ENCODE assay signal across 10 cellular contexts in the genomic region with DNA sequence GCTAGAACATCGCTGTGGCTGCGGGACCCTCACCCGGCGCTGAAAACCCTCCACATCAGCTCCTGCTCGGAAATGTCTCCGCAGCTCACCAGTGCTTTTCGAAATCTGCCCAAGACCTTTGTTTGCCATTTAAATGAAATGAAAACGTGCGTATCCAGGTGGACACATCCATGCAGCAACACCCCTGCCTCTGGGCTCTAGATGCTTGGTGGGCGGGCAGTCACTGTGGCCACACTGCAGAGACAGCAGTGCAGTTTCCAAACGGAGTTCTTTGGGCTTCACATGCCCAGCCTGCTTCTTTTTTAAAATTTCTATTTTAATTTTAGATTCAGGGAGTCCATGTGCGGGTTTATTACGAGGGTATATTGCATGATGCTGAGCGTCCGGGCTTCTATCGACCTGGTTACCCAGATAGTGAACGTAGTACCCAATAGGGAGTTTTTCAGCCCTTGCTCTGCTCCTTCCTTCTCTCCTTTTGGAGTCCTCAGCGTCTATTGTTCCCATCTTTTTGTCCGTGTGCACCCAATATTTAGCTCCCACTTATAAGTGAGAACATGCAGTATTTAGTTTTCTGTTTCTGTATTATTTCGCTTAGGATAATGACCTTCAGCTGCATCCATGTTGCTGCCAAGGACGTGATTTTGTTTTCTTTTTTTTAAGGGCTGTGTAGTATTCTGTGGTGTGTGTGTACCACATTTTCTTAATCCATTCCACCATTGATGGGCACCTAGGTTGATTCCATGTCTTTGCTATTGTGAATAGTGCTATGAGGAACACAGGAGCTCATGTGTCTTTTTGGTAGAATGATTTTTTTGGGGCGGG. TPM values are rescaled to one million over a fixed set of nuclear protein-coding genes. Genes with fewer than 3 reads are reported as not detected.
DNase-seq lines count a peak whose midpoint lies in the region; ATAC-seq, FAIRE-seq and TF ChIP-seq lines count a peak whose summit lies in the region.
"Had no signal": no experiment of that assay in that cellular context is flagged by ENCODE, and none has a peak within 500 bp of the region (broad histone marks: within the 10 kb centered on the region; RNA-seq: fewer than 3 reads in every experiment).

No MANE protein-coding gene starts in this region.

- H3K4me2 ChIP-seq in astrocyte (ENCODE audit: low read length) = peak overlapping the region; percentile 97

- peaks cover 41% of the 10 kb centered on the region for H3K4me1 Mint-ChIP-seq in activated T-cell treated with anti-CD3 and anti-CD28 coated beads, Interleukin-2, amount 50 U/mL, for 24 hours (ENCODE audit: low read depth)
- peaks cover 18% of the 10 kb centered on the region for H3K4me1 Mint-ChIP-seq in astrocyte (ENCODE audit: low read depth, unreplicated experiment)

- H3K27me3 Mint-ChIP-seq in activated T-cell treated with anti-CD3 and anti-CD28 coated beads, Interleukin-2, amount 50 U/mL, for 24 hours = peaks cover 87% of the 10 kb centered on the region
- H3K27me3 Mint-ChIP-seq in astrocyte (ENCODE audit: low read depth, unreplicated experiment) = peaks cover 10% of the 10 kb centered on the region

- H3K36me3 Mint-ChIP-seq in activated T-cell treated with anti-CD3 and anti-CD28 coated beads, Interleukin-2, amount 50 U/mL, for 24 hours (ENCODE audit: low read depth) = no peaks in the 10 kb centered on the region
- H3K36me3 Mint-ChIP-seq in astrocyte (ENCODE audit: low read depth, unreplicated experiment) = no peaks in the 10 kb centered on the region
- H3K36me3 Mint-ChIP-seq: CD4-positive, alpha-beta memory T cell had no signal

- H3K27me3 ChIP-seq in astrocyte (ENCODE audit: insufficient read depth, low read length) (peaks cover 56% of the 10 kb centered on the region), right lobe of liver (peaks cover 0 to 11% of the 10 kb centered on the region in 2 donors), tibial artery (peaks cover 0 to 93% of the 10 kb centered on the region in 2 donors)

- H3K4me3 ChIP-seq in astrocyte (ENCODE audit: insufficient read depth, low read depth, low read length) = peak overlapping the region; percentile 77
- peak overlapping the region; percentile 65 to 71 (median 67) for H3K4me3 ChIP-seq in right lobe of liver
- H3K4me3 ChIP-seq in tibial artery = peak overlapping the region; percentile 54 to 61

- intact Hi-C loops in right lobe of liver (cut with DNase I) = no loop called here
- intact Hi-C loops in tibial artery (cut with DNase I; ENCODE audit: low total_unique reads) = no loop called here

- H3K27ac ChIP-seq in astrocyte (ENCODE audit: low read depth, low read length) = no peak overlapping the region
- no peak overlapping the region for H3K27ac ChIP-seq in right lobe of liver
- peak overlapping the region; percentile 51 to 60 for H3K27ac ChIP-seq in tibial artery

- no peaks in the 10 kb centered on the region for H4K20me1 ChIP-seq in astrocyte (ENCODE audit: insufficient read depth, low read length)

- H3K4me3 Mint-ChIP-seq in activated T-cell treated with anti-CD3 and anti-CD28 coated beads, Interleukin-2, amount 50 U/mL, for 24 hours = peak overlapping the region; percentile 55
- H3K4me3 Mint-ChIP-seq in astrocyte (ENCODE audit: unreplicated experiment) = peak overlapping the region; percentile 85

- H3K4me1 ChIP-seq in astrocyte (ENCODE audit: insufficient read depth, low read length) (peaks cover 29% of the 10 kb centered on the region), right lobe of liver (peaks cover 0 to 27% (median 2%) of the 10 kb centered on the region in 4 donors), tibial artery (peaks cover 3 to 47% (median 42%) of the 10 kb centered on the region in 4 donors)

- H3K79me2 ChIP-seq in astrocyte (ENCODE audit: insufficient read depth, low read length) = no peaks in the 10 kb centered on the region

- H3K9me3 ChIP-seq in astrocyte (ENCODE audit: insufficient read depth, low read depth, low read length) (no peaks in the 10 kb centered on the region), right lobe of liver (no peaks in the 10 kb centered on the region), tibial artery (no peaks in the 10 kb centered on the region)

- no peaks in the 10 kb centered on the region for H3K9me3 Mint-ChIP-seq in activated T-cell treated with anti-CD3 and anti-CD28 coated beads, Interleukin-2, amount 50 U/mL, for 24 hours
- no peaks in the 10 kb centered on the region for H3K9me3 Mint-ChIP-seq in astrocyte (ENCODE audit: unreplicated experiment)

- peak overlapping the region; percentile 98 for H2AFZ ChIP-seq in astrocyte (ENCODE audit: low read depth, low read length)

- peak overlapping the region; percentile 80 for H3K9ac ChIP-seq in astrocyte (ENCODE audit: low read length)

- H3K27ac Mint-ChIP-seq in activated T-cell treated with anti-CD3 and anti-CD28 coated beads, Interleukin-2, amount 50 U/mL, for 24 hours = no peak overlapping the region
- H3K27ac Mint-ChIP-seq in astrocyte (ENCODE audit: unreplicated experiment) = peak overlapping the region; percentile 85

- H3K36me3 ChIP-seq in astrocyte (ENCODE audit: insufficient read depth, low read length) = no peaks in the 10 kb centered on the region
- no peaks in the 10 kb centered on the region for H3K36me3 ChIP-seq in right lobe of liver
- no peaks in the 10 kb centered on the region for H3K36me3 ChIP-seq in tibial artery

- ATAC-seq in right lobe of liver = peak in 2 of 4 donors; percentile 6 to 13
- no peak for ATAC-seq in HG02970 (IDR thresholded peaks at IDR 0.05; ENCODE audit: low FRiP score, unreplicated experiment)

- DNase-seq in activated T-cell treated with anti-CD3 and anti-CD28 coated beads, Interleukin-2, amount 50 U/mL, for 24 hours = no peak
- DNase-seq in activated T-cell treated with anti-CD3 and anti-CD28 coated beads for 4 hours (no peak), astrocyte (ENCODE audit: low read depth) (no peak), right lobe of liver (no peak), tibial artery (no peak), activated gamma-delta T cell (lab: John Stamatoyannopoulos, UW) (no peak), Ammon's horn (ENCODE audit: low spot score) (no peak)
- DNase-seq: CD4-positive, alpha-beta memory T cell had no signal

- TF ChIP-seq CTCF in astrocyte (IDR thresholded peaks at IDR 0.05; ENCODE audit: insufficient read depth, low read depth, low read length) (no peak), right lobe of liver (IDR thresholded peaks at IDR 0.05) (no peak), tibial artery (IDR thresholded peaks at IDR 0.05) (no peak)

- 26% methylated on average over 13 of the region's 22 CpGs for WGBS in right lobe of liver (ENCODE audit: insufficient coverage, low coverage, low lambda C conversion rate, missing lambda C conversion rate)

- FAIRE-seq in astrocyte (lab: Jason Lieb, UNC) = no peak
- FAIRE-seq: islet of Langerhans had no signal

- no peak for TF ChIP-seq POLR2A in right lobe of liver (IDR thresholded peaks at IDR 0.05)

RNA-seq across cellular contexts. Expression of a gene that starts 4.8 kb away (rescaled TPM):
- total RNA-seq in astrocyte (124 and 144 TPM in 2 replicates), right lobe of liver (1 to 10 TPM; 1.0 to 3.9 (median 2.5) TPM)
- total RNA-seq: CD4-positive, alpha-beta memory T cell had no signal

RNA-seq across cellular contexts. Expression of a gene that starts 26.5 kb away (rescaled TPM):
- 22.2 and 23.4 TPM in 2 replicates for total RNA-seq in astrocyte
- total RNA-seq in right lobe of liver = 10 to 100 TPM in 5 of 6 experiments, 1 to 10 TPM in 1; 9.4 to 15.4 (median 11.0) TPM

Comparison
In these comparisons a context has a peak if more than half of its experiments do, and no peak if none do; other contexts are left out.
1. H3K27ac ChIP-seq: peak in tibial artery (2 of 2); none in astrocyte (single experiment) and right lobe of liver (0 of 3).
2. RNA of a gene that starts 4.8 kb away (total RNA-seq): 124 to 144 TPM in astrocyte; 1.0 to 3.9 TPM in right lobe of liver; every median in the first group is over 10 times any median in the second.
3. Peak in every context shown above with its lines, with median percentiles within 50 percentile points of each other: H3K4me3 ChIP-seq.